14 cellular contexts compared by ENCODE assay signal in genomic region chr17:82787081-82787848, GRCh38.
A peak's percentile ranks its signal among the peaks of the same experiment; 100 is the strongest.
DNase-seq lines count a peak whose midpoint lies in the region; ATAC-seq and TF ChIP-seq lines count a peak whose summit lies in the region.
"Had no signal": no experiment of that assay in that cellular context is flagged by ENCODE, and none has a peak within 500 bp of the region (broad histone marks: within the 10 kb centered on the region; RNA-seq: fewer than 3 reads in every experiment).

No MANE protein-coding gene starts in this region.

- ATAC-seq in HG03354 (IDR thresholded peaks at IDR 0.05; ENCODE audit: poor library complexity, severe bottlenecking, unreplicated experiment) = no peak

- H3K27ac ChIP-seq in RWPE1 = peak overlapping the region; percentile 91
- H3K27ac ChIP-seq: 22Rv1, thoracic aorta had no signal

- TF ChIP-seq CTCF in RWPE1 (conservative IDR thresholded peaks at IDR 0.05; ENCODE audit: low read depth) (no peak), GM10266 (IDR thresholded peaks at IDR 0.05; ENCODE audit: control insufficient read depth, insufficient read depth, low read depth, missing control alignments) (no peak)

- peak; percentile 61 for DNase-seq in DMS53 (lab: John Stamatoyannopoulos, UW)
- DNase-seq in DMS53 treated with DMSO at 0.1 percent for 48 hours (lab: John Stamatoyannopoulos, UW; ENCODE audit: unreplicated experiment) = no peak
- peak; percentile 89 for DNase-seq in RWPE1 (ENCODE audit: low spot score)
- DNase-seq in globus pallidus (ENCODE audit: low spot score) = peak; percentile 54
- peak; percentile 60 for DNase-seq in stromal cell of bone marrow (ENCODE audit: low read depth)
- no peak for DNase-seq in GM10266 (ENCODE audit: extremely low spot score)
- no peak for DNase-seq in NCI-H524 treated with DMSO at 0.1 percent for 48 hours (lab: John Stamatoyannopoulos, UW)
- DNase-seq: activated T-cell treated with anti-CD3 and anti-CD28 coated beads, Interleukin-2, amount 50 U/mL, for 24 hours; NCI-H748 treated with DMSO at 0.1 percent for 48 hours; stimulated activated CD4-positive, alpha-beta T cell treated with anti-CD3 and anti-CD28 coated beads, Interleukin-2, amount 100 ng/mL, for 48 hours; T1000 had no signal

- CTCF ChIA-PET in RWPE1 (lab: Yijun Ruan, JAX) = interaction anchor here (0.6 to 2.3 kb wide), 6 partner anchors 30 to 377 kb away, joined by 3 to 11 read pairs (median 4); no protein-coding TSS in a partner anchor

- POLR2A ChIA-PET in RWPE1 (lab: Yijun Ruan, JAX; ENCODE audit: low non-redundant PET) = no interaction called here

Comparison
In these comparisons a context has a peak if more than half of its experiments do, and no peak if none do; other contexts are left out.
1. DNase-seq: peak in DMS53 (single experiment), RWPE1 (single experiment), globus pallidus (single experiment) and stromal cell of bone marrow (single experiment); none in DMS53 treated with DMSO at 0.1 percent for 48 hours (single experiment), GM10266 (single experiment) and NCI-H524 treated with DMSO at 0.1 percent for 48 hours (single experiment).